ENCODE assay signal across 6 cellular contexts in the genomic region with DNA sequence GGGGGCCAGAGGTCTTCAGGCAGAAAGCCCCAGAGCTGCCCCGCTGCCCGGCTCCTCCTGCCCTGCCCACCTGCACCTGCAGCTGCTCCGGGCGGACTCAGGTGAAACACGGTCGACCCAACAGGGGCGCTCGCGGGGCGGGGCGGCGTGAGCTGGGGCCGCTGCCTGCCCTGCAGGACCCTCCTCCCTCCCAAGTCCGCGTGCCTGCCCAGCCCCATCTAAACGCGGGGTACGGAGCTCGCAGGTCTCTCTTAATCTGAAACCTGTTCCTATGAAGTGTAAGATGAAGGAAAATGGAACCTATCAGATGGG. TPM values are rescaled to one million over a fixed set of nuclear protein-coding genes. Genes with fewer than 3 reads are reported as not detected.
DNase-seq lines count a peak whose midpoint lies in the region; ATAC-seq and TF ChIP-seq lines count a peak whose summit lies in the region.

No MANE protein-coding gene starts in this region.

- DNase-seq in ascending aorta (ENCODE audit: low spot score in 2 of 2) (no peak), retina (peak; percentile 30)

- peaks cover 11 to 15% of the 10 kb centered on the region in 2 donors for H3K4me1 ChIP-seq in ascending aorta

- H3K36me3 ChIP-seq in ascending aorta: peaks cover 39 to 45% of the 10 kb centered on the region in 2 donors

- H3K27ac ChIP-seq in ascending aorta: peak overlapping the region in 1 of 2 donors; percentile 88

- no peaks in the 10 kb centered on the region for H3K9me3 ChIP-seq in ascending aorta

- no peaks in the 10 kb centered on the region for H3K27me3 ChIP-seq in ascending aorta

- no peak for TF ChIP-seq CTCF in ascending aorta (IDR thresholded peaks at IDR 0.05)

- peak overlapping the region; percentile 60 to 73 for H3K4me3 ChIP-seq in ascending aorta

- ATAC-seq in HG03280 (IDR thresholded peaks at IDR 0.05; ENCODE audit: unreplicated experiment) (peak; percentile 15), GM21515 (IDR thresholded peaks at IDR 0.05; ENCODE audit: unreplicated experiment) (no peak), GM21447 (IDR thresholded peaks at IDR 0.05; ENCODE audit: unreplicated experiment) (no peak), GM18907 (IDR thresholded peaks at IDR 0.05; ENCODE audit: unreplicated experiment) (no peak)

- intact Hi-C loops in ascending aorta (cut with DNase I): loop anchor here (1.0 to 2.0 kb wide), 2 partner anchors 29 kb away; a partner anchor contains a TSS

RNA-seq across cellular contexts. Expression of a gene that starts 28.1 kb away (rescaled TPM):
- 86.6 TPM for total RNA-seq in ascending aorta

RNA-seq across cellular contexts. Expression of a gene that starts 28.1 kb away (rescaled TPM):
- total RNA-seq in ascending aorta: 143 TPM

RNA-seq across cellular contexts. Expression of a gene that starts 34.7 kb away (rescaled TPM):
- 144 TPM for total RNA-seq in ascending aorta

RNA-seq across cellular contexts. Expression of a gene that starts 40.7 kb away (rescaled TPM):
- total RNA-seq in ascending aorta: 107 TPM

RNA-seq across cellular contexts. Expression of a gene that starts 46.4 kb away (rescaled TPM):
- 0.64 TPM for total RNA-seq in ascending aorta
